In genomic region chr17:55773671-55774070, GRCh38 we compare ENCODE assay signal across 22 cellular contexts. TPM values are rescaled to one million over a fixed set of nuclear protein-coding genes. Genes with fewer than 3 reads are reported as not detected.
DNase-seq lines count a peak whose midpoint lies in the region; ATAC-seq, FAIRE-seq and TF ChIP-seq lines count a peak whose summit lies in the region.
"Had no signal": no experiment of that assay in that cellular context is flagged by ENCODE, and none has a peak within 500 bp of the region (broad histone marks: within the 10 kb centered on the region; RNA-seq: fewer than 3 reads in every experiment).

No MANE protein-coding gene starts in this region.

- FAIRE-seq in HepG2 (lab: Jason Lieb, UNC), result no peak
- FAIRE-seq: A549, G401.6, GM12878, GM19239, H1 had no signal

- H3K36me3 ChIP-seq in HepG2 (replicated peaks in 1 of 2; ENCODE audit: control insufficient read depth in 1 of 2, insufficient read depth in 2 of 2, low read length in 2 of 2), result peaks cover 16 to 57% of the 10 kb centered on the region in 2 experiments
- H3K36me3 ChIP-seq in right lobe of liver, result peaks cover 0 to 74% (median 29%) of the 10 kb centered on the region in 4 donors
- H3K36me3 ChIP-seq in endodermal cell (ENCODE audit: control insufficient read depth, insufficient read depth, low read length), result peaks cover 97% of the 10 kb centered on the region
- peaks cover 7 to 15% of the 10 kb centered on the region in 2 donors for H3K36me3 ChIP-seq in neuronal stem cell (replicated peaks in 1 of 2; ENCODE audit: control insufficient read depth in 2 of 2, insufficient read depth in 2 of 2, low read length in 2 of 2)
- H3K36me3 ChIP-seq in Peyer's patch, result peaks cover 0 to 66% (median 0%) of the 10 kb centered on the region in 3 donors
- H3K36me3 ChIP-seq in uterus, result no peaks in the 10 kb centered on the region

- H3K4ac ChIP-seq in neuronal stem cell (ENCODE audit: low read length), result no peak overlapping the region

- H3K36me3 Mint-ChIP-seq in endodermal cell (ENCODE audit: low read depth), result peaks cover 75% of the 10 kb centered on the region

- in situ Hi-C loops in HepG2 (cut with HindIII; ENCODE audit: extremely low pct_ligation_motif_present, low pct_unique_long_range_greater_than_20kb), result loop anchor here (5.0 to 25.0 kb wide), 3 partner anchors 36 to 386 kb away; no protein-coding TSS in a partner anchor

- H3K9ac ChIP-seq in HepG2 (ENCODE audit: insufficient read depth, low read depth, low read length) (no peak overlapping the region), endodermal cell (ENCODE audit: extremely low read depth, low read length, poor library complexity, severe bottlenecking) (no peak overlapping the region), neuronal stem cell (ENCODE audit: low read depth, low read length, poor library complexity) (no peak overlapping the region)
- H3K9ac ChIP-seq: GM23248 had no signal

- no peak overlapping the region for H3K4me3 ChIP-seq in HepG2 (replicated peaks in 1 of 3; ENCODE audit: insufficient read depth in 1 of 3, low read depth in 2 of 3, low read length in 3 of 3)
- H3K4me3 ChIP-seq in right lobe of liver, result no peak overlapping the region
- no peak overlapping the region for H3K4me3 ChIP-seq in endodermal cell (ENCODE audit: low read length)
- H3K4me3 ChIP-seq in neuronal stem cell (ENCODE audit: low read length in 2 of 2), result no peak overlapping the region
- no peak overlapping the region for H3K4me3 ChIP-seq in Peyer's patch
- no peak overlapping the region for H3K4me3 ChIP-seq in uterus
- H3K4me3 ChIP-seq: A549, GM12878, GM23248 had no signal

- TF ChIP-seq RAD21 in HepG2 (CRISPR knock-in tag; IDR thresholded peaks at IDR 0.05), result no peak

- no peak overlapping the region for H2AK5ac ChIP-seq in neuronal stem cell (ENCODE audit: low read depth, low read length)

- intact Hi-C loops in HepG2 (cut with micrococcal nuclease; ENCODE audit: unreplicated experiment), result no loop called here
- intact Hi-C loops in right lobe of liver (cut with DNase I), result loop anchor here in 1 of 2 donors (10.0 kb wide), 1 partner anchor 249 kb away; no protein-coding TSS in a partner anchor
- intact Hi-C loops in uterus (cut with DNase I; ENCODE audit: low total_unique reads), result loop anchor here (10.0 kb wide), 1 partner anchor 249 kb away; no protein-coding TSS in a partner anchor

- H2BK12ac ChIP-seq in neuronal stem cell (ENCODE audit: low read length), result peak overlapping the region; percentile 5

- DNase-seq in HepG2 (ENCODE audit: low spot score) (no peak), right lobe of liver (no peak), endodermal cell (no peak), neuronal stem cell (ENCODE audit: low spot score) (no peak), Peyer's patch (no peak), uterus (no peak)
- DNase-seq: 8988T; ACHN; Caco-2; CD4-positive, CD25-positive, alpha-beta regulatory T cell; CD8-positive, alpha-beta T cell; DMS153; DND-41; GM23248; H7; HCEC 1CT had no signal

- H3K18ac ChIP-seq in neuronal stem cell (ENCODE audit: low read length), result peak overlapping the region; percentile 53

- H3K27me3 ChIP-seq in HepG2 (ENCODE audit: control insufficient read depth in 1 of 2, insufficient read depth in 2 of 2, low read length in 2 of 2) (no peaks in the 10 kb centered on the region), right lobe of liver (no peaks in the 10 kb centered on the region), endodermal cell (ENCODE audit: control insufficient read depth, insufficient read depth, low read length, poor library complexity, severe bottlenecking) (no peaks in the 10 kb centered on the region), neuronal stem cell (ENCODE audit: control insufficient read depth in 3 of 3, insufficient read depth in 3 of 3, low read depth in 1 of 3, low read length in 3 of 3) (peaks cover 0 to 4% (median 0%) of the 10 kb centered on the region in 3 experiments), Peyer's patch (no peaks in the 10 kb centered on the region), uterus (no peaks in the 10 kb centered on the region)

- H3K4me1 ChIP-seq in HepG2 (ENCODE audit: insufficient read depth, low read length), result peaks cover 19% of the 10 kb centered on the region
- peaks cover 0 to 12% (median 5%) of the 10 kb centered on the region in 4 donors for H3K4me1 ChIP-seq in right lobe of liver
- peaks cover 15% of the 10 kb centered on the region for H3K4me1 ChIP-seq in endodermal cell (ENCODE audit: control insufficient read depth, insufficient read depth, low read length)
- peaks cover 3 to 15% of the 10 kb centered on the region in 2 donors for H3K4me1 ChIP-seq in neuronal stem cell (ENCODE audit: control insufficient read depth in 2 of 2, insufficient read depth in 1 of 2, low read depth in 1 of 2, low read length in 2 of 2)
- peaks cover 0 to 5% (median 0%) of the 10 kb centered on the region in 4 donors for H3K4me1 ChIP-seq in Peyer's patch
- no peaks in the 10 kb centered on the region for H3K4me1 ChIP-seq in uterus
- H3K4me1 ChIP-seq: Caco-2 had no signal

- peaks cover 39% of the 10 kb centered on the region for H3K4me1 Mint-ChIP-seq in endodermal cell
- H3K4me1 Mint-ChIP-seq: CD4-positive, CD25-positive, alpha-beta regulatory T cell had no signal

- H3K79me1 ChIP-seq in neuronal stem cell (ENCODE audit: low read depth, low read length), result no peaks in the 10 kb centered on the region

- H3K27me3 Mint-ChIP-seq in endodermal cell (ENCODE audit: insufficient read depth), result no peaks in the 10 kb centered on the region
- H3K27me3 Mint-ChIP-seq: CD4-positive, CD25-positive, alpha-beta regulatory T cell had no signal

- H3K9me3 ChIP-seq in HepG2 (ENCODE audit: low read length), result no peaks in the 10 kb centered on the region
- no peaks in the 10 kb centered on the region for H3K9me3 ChIP-seq in right lobe of liver
- peaks cover 5% of the 10 kb centered on the region for H3K9me3 ChIP-seq in endodermal cell (ENCODE audit: control insufficient read depth, low read length)
- H3K9me3 ChIP-seq in neuronal stem cell (replicated peaks in 1 of 2; ENCODE audit: control insufficient read depth in 2 of 2, insufficient read depth in 1 of 2, low read depth in 1 of 2, low read length in 2 of 2), result no peaks in the 10 kb centered on the region
- no peaks in the 10 kb centered on the region for H3K9me3 ChIP-seq in Peyer's patch
- no peaks in the 10 kb centered on the region for H3K9me3 ChIP-seq in uterus
- H3K9me3 ChIP-seq: A549, Caco-2 had no signal

- WGBS in HepG2 (ENCODE audit: low lambda C conversion rate), result 89% methylated on average over 13 of the region's 13 CpGs
- WGBS in right lobe of liver (ENCODE audit: insufficient coverage, low coverage, low lambda C conversion rate, missing lambda C conversion rate), result 74% methylated on average over 8 of the region's 13 CpGs
- 88 to 91% methylated on average over 6 to 13 of the region's 13 CpGs for WGBS in endodermal cell (ENCODE audit: insufficient coverage in 1 of 2, insufficient read length in 1 of 2), 2 experiments
- no CpG with 5 or more reads among the region's 13 CpGs for WGBS in neuronal stem cell (ENCODE audit: extremely low coverage in 2 of 2, insufficient read length in 2 of 2, insufficient replicate concordance in 1 of 2), 2 donors

- no peaks in the 10 kb centered on the region for H4K20me1 ChIP-seq in HepG2 (ENCODE audit: insufficient read depth, low read length)

- TF ChIP-seq CTCF in HepG2 (CRISPR knock-in tag; IDR thresholded peaks at IDR 0.05) (no peak), right lobe of liver (IDR thresholded peaks at IDR 0.05) (no peak), endodermal cell (conservative IDR thresholded peaks at IDR 0.05) (no peak), Peyer's patch (IDR thresholded peaks at IDR 0.05) (no peak), uterus (IDR thresholded peaks at IDR 0.05) (no peak)

- ATAC-seq in HepG2 (peak; percentile 32; the same call in 1 of the 3 replicates), right lobe of liver (no peak)
- ATAC-seq: A549; CD8-positive, alpha-beta T cell; GM12878 had no signal

- no peak overlapping the region for H2BK5ac ChIP-seq in neuronal stem cell (ENCODE audit: low read length)

- CTCF ChIA-PET in HepG2 (lab: Yijun Ruan, JAX; ENCODE audit: low intra/inter-chr PET ratio, low total read pairs), result no interaction called here

- no peak overlapping the region for H3K14ac ChIP-seq in neuronal stem cell (ENCODE audit: low read length)

- H3K4me2 ChIP-seq in HepG2 (ENCODE audit: low read depth, low read length) (no peak overlapping the region), neuronal stem cell (ENCODE audit: insufficient read depth, low read length, poor library complexity, severe bottlenecking) (no peak overlapping the region)
- H3K4me2 ChIP-seq: A549 had no signal

- H3K4me3 Mint-ChIP-seq in endodermal cell, result no peak overlapping the region
- H3K4me3 Mint-ChIP-seq: CD4-positive, CD25-positive, alpha-beta regulatory T cell; CD8-positive, alpha-beta T cell had no signal

- no peak overlapping the region for H2BK120ac ChIP-seq in neuronal stem cell (ENCODE audit: low read depth, low read length)

- no peak overlapping the region for H3K27ac ChIP-seq in HepG2 (ENCODE audit: extremely low read length, insufficient read depth, low read length)
- no peak overlapping the region for H3K27ac ChIP-seq in right lobe of liver
- H3K27ac ChIP-seq in endodermal cell (ENCODE audit: low read depth, low read length), result no peak overlapping the region
- H3K27ac ChIP-seq in neuronal stem cell (replicated peaks; ENCODE audit: low read length), result no peak overlapping the region
- no peak overlapping the region for H3K27ac ChIP-seq in Peyer's patch
- H3K27ac ChIP-seq in uterus, result no peak overlapping the region
- H3K27ac ChIP-seq: A549, C4-2B, GM23248 had no signal

- no peak overlapping the region for H2BK15ac ChIP-seq in neuronal stem cell (ENCODE audit: low read length)

- TF ChIP-seq EP300 in HepG2 (IDR thresholded peaks at IDR 0.05; ENCODE audit: low read depth in 2 of 2, low read length in 2 of 2), result no peak
- no peak for TF ChIP-seq EP300 in HepG2 (CRISPR knock-in tag; IDR thresholded peaks at IDR 0.05; ENCODE audit: borderline replicate concordance)

- H4K8ac ChIP-seq in neuronal stem cell (ENCODE audit: low read depth, low read length), result no peak overlapping the region

- POLR2A ChIA-PET in HepG2 (lab: Yijun Ruan, JAX), result no interaction called here

- H3K23ac ChIP-seq in neuronal stem cell (ENCODE audit: low read depth, low read length, poor library complexity), result no peak overlapping the region

- H2AFZ ChIP-seq in HepG2 (ENCODE audit: low read length), result no peak overlapping the region
- H2AFZ ChIP-seq in neuronal stem cell (ENCODE audit: low read length), result no peak overlapping the region
- H2AFZ ChIP-seq: GM23248 had no signal

- TF ChIP-seq POLR2A in HepG2 (IDR thresholded peaks at IDR 0.05; ENCODE audit: insufficient read depth in 1 of 2, low read depth in 2 of 2, low read length in 2 of 2), result no peak
- TF ChIP-seq POLR2A in right lobe of liver (IDR thresholded peaks at IDR 0.05), result no peak
- no peak for TF ChIP-seq POLR2A in Peyer's patch (IDR thresholded peaks at IDR 0.05)
- TF ChIP-seq POLR2A in uterus (IDR thresholded peaks at IDR 0.05), result no peak

- no peaks in the 10 kb centered on the region for H3K79me2 ChIP-seq in HepG2 (ENCODE audit: insufficient read depth, low read length)

- no peak overlapping the region for H4K91ac ChIP-seq in neuronal stem cell (ENCODE audit: low read depth, low read length, poor library complexity)

- no TSS peak for BruUV-seq in HepG2 (replicated peaks; lab: Mats Ljungman, UMichigan)

- H3K9me3 Mint-ChIP-seq in endodermal cell, result no peaks in the 10 kb centered on the region
- H3K9me3 Mint-ChIP-seq: CD4-positive, CD25-positive, alpha-beta regulatory T cell; CD8-positive, alpha-beta T cell had no signal

- H3K27ac Mint-ChIP-seq in endodermal cell, result peak overlapping the region; percentile 16
- H3K27ac Mint-ChIP-seq: CD8-positive, alpha-beta T cell had no signal

RNA-seq across cellular contexts. Expression of gene PCTP, which starts 22.8 kb away (rescaled TPM):
- total RNA-seq in HepG2 (2016; rRNA removed; fragmentation: Illumina TruSeq; extraction: Trizol), result 50.7 and 66.3 TPM in 2 replicates
- 11.7 and 12.0 TPM in 2 replicates for total RNA-seq in HepG2 (2016; cell fraction: cytosol; rRNA removed; fragmentation: Illumina TruSeq; extraction: Trizol; ENCODE audit: low read depth)
- 54.0 and 71.4 TPM in 2 replicates for total RNA-seq in HepG2 (2016; cell fraction: insoluble cytoplasmic fraction; rRNA removed; fragmentation: Illumina TruSeq; extraction: Trizol)
- total RNA-seq in HepG2 (2016; cell fraction: membrane; rRNA removed; fragmentation: Illumina TruSeq; extraction: Trizol), result 39.4 and 41.1 TPM in 2 replicates
- total RNA-seq in HepG2 (2016; cell fraction: nucleus; rRNA removed; fragmentation: Illumina TruSeq; extraction: Trizol), result 23.2 and 24.9 TPM in 2 replicates
- 31.0 and 37.1 TPM in 2 replicates for polyA plus RNA-seq in HepG2 (2011; rRNA removed)
- polyA plus RNA-seq in HepG2 (2011; cell fraction: cytosol; rRNA removed), result 33.2 and 42.6 TPM in 2 replicates
- polyA plus RNA-seq in HepG2 (2011; cell fraction: nucleus; rRNA removed), result 15.1 and 17.8 TPM in 2 replicates
- 24.1 and 24.8 TPM in 2 replicates for polyA plus RNA-seq in HepG2 (2012)
- 10.2 and 13.1 TPM in 2 replicates for polyA plus RNA-seq in HepG2 (2016; cell fraction: cytosol; fragmentation: Illumina TruSeq; extraction: Trizol; ENCODE audit: low read depth)
- 54.7 and 63.4 TPM in 2 replicates for polyA plus RNA-seq in HepG2 (2016; cell fraction: insoluble cytoplasmic fraction; fragmentation: Illumina TruSeq; extraction: Trizol; ENCODE audit: low read depth)
- polyA plus RNA-seq in HepG2 (2016; cell fraction: membrane; fragmentation: Illumina TruSeq; extraction: Trizol; ENCODE audit: low read depth), result 26.6 and 28.7 TPM in 2 replicates
- polyA plus RNA-seq in HepG2 (2016; cell fraction: nucleus; fragmentation: Illumina TruSeq; extraction: Trizol; ENCODE audit: insufficient read depth, low read depth), result 33.0 and 35.1 TPM in 2 replicates
- polyA minus RNA-seq in HepG2 (2011; rRNA and poly(A)+ RNA removed; ENCODE audit: low replicate concordance), result 4.1 and 30.1 TPM in 2 replicates
- polyA minus RNA-seq in HepG2 (2011; cell fraction: cytosol; rRNA and poly(A)+ RNA removed), result 14.5 and 16.1 TPM in 2 replicates
- 23.0 and 27.8 TPM in 2 replicates for polyA minus RNA-seq in HepG2 (2011; cell fraction: nucleus; rRNA and poly(A)+ RNA removed)
- total RNA-seq in right lobe of liver, result 10 to 100 TPM; 27.4 to 82.6 (median 68.1) TPM
- total RNA-seq in endodermal cell, result 10 to 100 TPM; 29.0 to 47.2 TPM
- 25.4 TPM for polyA plus RNA-seq in endodermal cell (2013, experiment 1 of 2)
- 27.3 TPM for polyA plus RNA-seq in endodermal cell (2013, experiment 2 of 2)
- 19.5 TPM for polyA plus RNA-seq in neuronal stem cell (2013, experiment 1 of 2)
- polyA plus RNA-seq in neuronal stem cell (2013, experiment 2 of 2), result 19.9 TPM
- total RNA-seq in Peyer's patch, result 10 to 100 TPM; 16.0 to 35.5 (median 26.5) TPM
- total RNA-seq in uterus, result 10 to 100 TPM in 2 of 4 donors, 1 to 10 TPM in 2; 1.8 to 18.8 (median 10.9) TPM

RNA-seq across cellular contexts. Expression of gene TMEM100, which starts 51.0 kb away (rescaled TPM):
- not detected in 2 replicates for total RNA-seq in HepG2 (2016; rRNA removed; fragmentation: Illumina TruSeq; extraction: Trizol)
- total RNA-seq in HepG2 (2016; cell fraction: cytosol; rRNA removed; fragmentation: Illumina TruSeq; extraction: Trizol; ENCODE audit: low read depth), result not detected in 2 replicates
- not detected in 2 replicates for total RNA-seq in HepG2 (2016; cell fraction: insoluble cytoplasmic fraction; rRNA removed; fragmentation: Illumina TruSeq; extraction: Trizol)
- total RNA-seq in HepG2 (2016; cell fraction: membrane; rRNA removed; fragmentation: Illumina TruSeq; extraction: Trizol), result not detected in 2 replicates
- total RNA-seq in HepG2 (2016; cell fraction: nucleus; rRNA removed; fragmentation: Illumina TruSeq; extraction: Trizol), result not detected in 2 replicates
- polyA plus RNA-seq in HepG2 (2011; rRNA removed), result not detected in 2 replicates
- not detected in 2 replicates for polyA plus RNA-seq in HepG2 (2011; cell fraction: cytosol; rRNA removed)
- polyA plus RNA-seq in HepG2 (2011; cell fraction: nucleus; rRNA removed), result not detected in 2 replicates
- polyA plus RNA-seq in HepG2 (2012), result not detected in 2 replicates
- not detected in 2 replicates for polyA plus RNA-seq in HepG2 (2016; cell fraction: cytosol; fragmentation: Illumina TruSeq; extraction: Trizol; ENCODE audit: low read depth)
- polyA plus RNA-seq in HepG2 (2016; cell fraction: insoluble cytoplasmic fraction; fragmentation: Illumina TruSeq; extraction: Trizol; ENCODE audit: low read depth), result not detected in 2 replicates
- polyA plus RNA-seq in HepG2 (2016; cell fraction: membrane; fragmentation: Illumina TruSeq; extraction: Trizol; ENCODE audit: low read depth), result not detected in 2 replicates
- not detected in 2 replicates for polyA plus RNA-seq in HepG2 (2016; cell fraction: nucleus; fragmentation: Illumina TruSeq; extraction: Trizol; ENCODE audit: insufficient read depth, low read depth)
- not detected in 2 replicates for polyA minus RNA-seq in HepG2 (2011; rRNA and poly(A)+ RNA removed; ENCODE audit: low replicate concordance)
- not detected in 2 replicates for polyA minus RNA-seq in HepG2 (2011; cell fraction: cytosol; rRNA and poly(A)+ RNA removed)
- not detected in 2 replicates for polyA minus RNA-seq in HepG2 (2011; cell fraction: nucleus; rRNA and poly(A)+ RNA removed)
- 1 to 10 TPM; 1.8 to 8.3 (median 4.5) TPM for total RNA-seq in right lobe of liver
- 1 to 10 TPM in 1 of 2 donors, under 1 TPM in 1; 0.71 to 4.3 TPM for total RNA-seq in endodermal cell
- polyA plus RNA-seq in endodermal cell (2013, experiment 1 of 2), result 7.9 TPM
- 9.2 TPM for polyA plus RNA-seq in endodermal cell (2013, experiment 2 of 2)
- 0.89 TPM for polyA plus RNA-seq in neuronal stem cell (2013, experiment 1 of 2)
- 1.1 TPM for polyA plus RNA-seq in neuronal stem cell (2013, experiment 2 of 2)
- total RNA-seq in Peyer's patch, result 10 to 100 TPM in 1 of 4 donors, 1 to 10 TPM in 3; 4.4 to 18.2 (median 4.8) TPM
- total RNA-seq in uterus, result 10 to 100 TPM in 1 of 4 donors, 1 to 10 TPM in 3; 2.8 to 26.3 (median 6.2) TPM
- total RNA-seq: Caco-2; CD4-positive, CD25-positive, alpha-beta regulatory T cell; CD8-positive, alpha-beta T cell; GM12878; GM23248 had no signal
- polyA plus RNA-seq: A549; CD4-positive, CD25-positive, alpha-beta regulatory T cell; GM12878 had no signal
